Comparison of ENCODE assay signal across 2 cellular contexts in the genomic region with DNA sequence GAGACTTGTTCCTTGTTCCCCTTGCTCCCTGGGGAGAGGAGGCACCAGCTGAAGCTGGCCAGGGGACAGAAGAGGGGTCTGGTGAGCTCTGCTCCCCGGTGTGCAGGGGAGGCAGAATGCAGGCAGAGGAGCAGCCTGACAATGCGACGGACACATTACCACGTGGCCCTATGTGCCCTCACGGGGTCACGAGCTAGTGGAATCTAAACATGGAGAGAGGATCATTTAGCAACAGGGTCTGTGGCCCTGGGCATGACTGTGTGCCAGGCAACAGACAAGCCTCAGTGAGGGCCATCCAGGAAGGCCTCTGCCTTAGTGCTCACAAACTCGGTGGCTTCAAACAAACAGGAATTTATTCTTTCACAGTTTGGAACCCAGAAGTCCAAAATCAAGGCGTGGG.
TF ChIP-seq lines count a peak whose summit lies in the region.

No MANE protein-coding gene starts in this region.

TF ChIP-seq in K562, 482 proteins besides CTCF, POLR2A, EP300 and RAD21:
- TF ChIP-seq NFXL1 (CRISPR knock-in tag; IDR thresholded peaks at IDR 0.05) (no peak), GTF2A2 (tag; IDR thresholded peaks at IDR 0.05) (no peak), GTF2F1 (IDR thresholded peaks at IDR 0.05; ENCODE audit: low read depth, low read length) (no peak), ATF2 (CRISPR knock-in tag; IDR thresholded peaks at IDR 0.05) (no peak), PYGO2 (tag; IDR thresholded peaks at IDR 0.05) (no peak), HSF4 (CRISPR knock-in tag; IDR thresholded peaks at IDR 0.05; ENCODE audit: borderline replicate concordance) (no peak), PTTG1 (tag; IDR thresholded peaks at IDR 0.05; ENCODE audit: low read depth) (no peak), MAX (CRISPR knock-in tag; IDR thresholded peaks at IDR 0.05) (0 out of 2 replicates have a peak, but pooled peaks have one; percentile 14), MLX (CRISPR knock-in tag; conservative IDR thresholded peaks at IDR 0.05) (no peak), USF2 (CRISPR knock-in tag; IDR thresholded peaks at IDR 0.05) (peak; percentile 26; the same call in 1 of the 2 replicates)
- TF ChIP-seq, protein P1, sequence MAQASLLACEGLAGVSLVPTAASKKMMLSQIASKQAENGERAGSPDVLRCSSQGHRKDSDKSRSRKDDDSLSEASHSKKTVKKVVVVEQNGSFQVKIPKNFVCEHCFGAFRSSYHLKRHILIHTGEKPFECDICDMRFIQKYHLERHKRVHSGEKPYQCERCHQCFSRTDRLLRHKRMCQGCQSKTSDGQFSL (CRISPR knock-in tag; IDR thresholded peaks at IDR 0.05), result no peak
- TF ChIP-seq, protein P1 (tag; IDR thresholded peaks at IDR 0.05), result no peak
- TF ChIP-seq, protein P2, sequence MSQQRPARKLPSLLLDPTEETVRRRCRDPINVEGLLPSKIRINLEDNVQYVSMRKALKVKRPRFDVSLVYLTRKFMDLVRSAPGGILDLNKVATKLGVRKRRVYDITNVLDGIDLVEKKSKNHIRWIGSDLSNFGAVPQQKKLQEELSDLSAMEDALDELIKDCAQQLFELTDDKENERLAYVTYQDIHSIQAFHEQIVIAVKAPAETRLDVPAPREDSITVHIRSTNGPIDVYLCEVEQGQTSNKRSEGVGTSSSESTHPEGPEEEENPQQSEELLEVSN (IDR thresholded peaks at IDR 0.05; ENCODE audit: borderline replicate concordance in 1 of 2, extremely low read depth in 1 of 2, insufficient read depth in 1 of 2, insufficient read length in 1 of 2, low read depth in 1 of 2, low read length in 1 of 2, poor library complexity in 1 of 2, severe bottlenecking in 1 of 2), result peak in 1 of 2 experiments; percentile 3

TF ChIP-seq in HepG2, 621 proteins besides CTCF, POLR2A, EP300 and RAD21:
- TF ChIP-seq, protein P3, sequence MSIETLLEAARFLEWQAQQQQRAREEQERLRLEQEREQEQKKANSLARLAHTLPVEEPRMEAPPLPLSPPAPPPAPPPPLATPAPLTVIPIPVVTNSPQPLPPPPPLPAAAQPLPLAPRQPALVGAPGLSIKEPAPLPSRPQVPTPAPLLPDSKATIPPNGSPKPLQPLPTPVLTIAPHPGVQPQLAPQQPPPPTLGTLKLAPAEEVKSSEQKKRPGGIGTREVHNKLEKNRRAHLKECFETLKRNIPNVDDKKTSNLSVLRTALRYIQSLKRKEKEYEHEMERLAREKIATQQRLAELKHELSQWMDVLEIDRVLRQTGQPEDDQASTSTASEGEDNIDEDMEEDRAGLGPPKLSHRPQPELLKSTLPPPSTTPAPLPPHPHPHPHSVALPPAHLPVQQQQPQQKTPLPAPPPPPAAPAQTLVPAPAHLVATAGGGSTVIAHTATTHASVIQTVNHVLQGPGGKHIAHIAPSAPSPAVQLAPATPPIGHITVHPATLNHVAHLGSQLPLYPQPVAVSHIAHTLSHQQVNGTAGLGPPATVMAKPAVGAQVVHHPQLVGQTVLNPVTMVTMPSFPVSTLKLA (IDR thresholded peaks at IDR 0.05), result peak; percentile 41
- TF ChIP-seq ZNF770 (CRISPR knock-in tag; IDR thresholded peaks at IDR 0.05), result no peak
- TF ChIP-seq ZNF775 (CRISPR knock-in tag; IDR thresholded peaks at IDR 0.05; ENCODE audit: borderline replicate concordance), result no peak
